21 cellular contexts compared by ENCODE assay signal in genomic region chr1:57238408-57238807, GRCh38.
DNase-seq lines count a peak whose midpoint lies in the region; ATAC-seq and TF ChIP-seq lines count a peak whose summit lies in the region.
"Had no signal": no experiment of that assay in that cellular context is flagged by ENCODE, and none has a peak within 500 bp of the region (broad histone marks: within the 10 kb centered on the region; RNA-seq: fewer than 3 reads in every experiment).

No MANE protein-coding gene starts in this region.

- H3K27me3 ChIP-seq in foreskin keratinocyte, result no peaks in the 10 kb centered on the region
- H3K27me3 ChIP-seq: BE2C; BLaER1 treated with 17β-estradiol and CSF1 and Interleukin-3, amounts not matched to agents 10 nM and 100 nM had no signal

- H3K4me1 ChIP-seq in foreskin keratinocyte, result no peaks in the 10 kb centered on the region
- H3K4me1 ChIP-seq: A549, BE2C had no signal

- peak; percentile 21 for DNase-seq in DMS53 (lab: John Stamatoyannopoulos, UW)
- no peak for DNase-seq in DMS53 treated with DMSO at 0.1 percent for 48 hours (lab: John Stamatoyannopoulos, UW; ENCODE audit: unreplicated experiment)
- peak; percentile 88 for DNase-seq in NCI-H82 (lab: John Stamatoyannopoulos, UW)
- peak in 1 of 2 donors; percentile 25 for DNase-seq in foreskin keratinocyte
- DNase-seq in A172 (ENCODE audit: low spot score), result no peak
- DNase-seq in midbrain (lab: John Stamatoyannopoulos, UW), result no peak
- DNase-seq in SHP77 treated with DMSO at 0.1 percent for 48 hours (lab: John Stamatoyannopoulos, UW), result no peak
- DNase-seq: ACHN; AML-193; BE2C; CD4-positive, alpha-beta T cell; CD8-positive, alpha-beta memory T cell; DMS79; GF-D8; H9; HFFc6 had no signal

- H3K27ac ChIP-seq in foreskin keratinocyte, result no peak overlapping the region
- H3K27ac ChIP-seq: 22Rv1; A549; BLaER1 treated with 17β-estradiol and CSF1 and Interleukin-3, amounts not matched to agents 10 nM and 100 nM had no signal

- no peak for TF ChIP-seq CTCF in foreskin keratinocyte (conservative IDR thresholded peaks at IDR 0.05)

- peak; percentile 32 for ATAC-seq in foreskin keratinocyte
- ATAC-seq: A549, GM23338, HCT116 had no signal

Comparison
In these comparisons a context has a peak if more than half of its experiments do, and no peak if none do; other contexts are left out.
1. DNase-seq: peak in DMS53 (single experiment) and NCI-H82 (single experiment); none in DMS53 treated with DMSO at 0.1 percent for 48 hours (single experiment), A172 (single experiment), midbrain (single experiment) and SHP77 treated with DMSO at 0.1 percent for 48 hours (single experiment).